In genomic region chr6:32089082-32089828, GRCh38 we compare ENCODE assay signal across 21 cellular contexts. TPM values are rescaled to one million over a fixed set of nuclear protein-coding genes. Genes with fewer than 3 reads are reported as not detected.
DNase-seq lines count a peak whose midpoint lies in the region; ATAC-seq and TF ChIP-seq lines count a peak whose summit lies in the region.
"Had no signal": no experiment of that assay in that cellular context is flagged by ENCODE, and none has a peak within 500 bp of the region (broad histone marks: within the 10 kb centered on the region; RNA-seq: fewer than 3 reads in every experiment).

No MANE protein-coding gene starts in this region.

- no peaks in the 10 kb centered on the region for H3K36me3 Mint-ChIP-seq in natural killer cell
- no peaks in the 10 kb centered on the region for H3K36me3 Mint-ChIP-seq in natural killer cell treated with Interleukin-12 subunit alpha and Interleukin-12 subunit beta and Interleukin-15 and Interleukin-18, amount 100 ng/mL, for 72 hours
- H3K36me3 Mint-ChIP-seq: IgD-negative memory B cell had no signal

- H3K4me1 Mint-ChIP-seq in natural killer cell: peaks cover 0 to 6% of the 10 kb centered on the region in 2 donors
- peaks cover 8 to 10% of the 10 kb centered on the region in 2 donors for H3K4me1 Mint-ChIP-seq in natural killer cell treated with Interleukin-12 subunit alpha and Interleukin-12 subunit beta and Interleukin-15 and Interleukin-18, amount 100 ng/mL, for 72 hours (ENCODE audit: low read depth in 2 of 2)

- H3K36me3 ChIP-seq in esophagus squamous epithelium (no peaks in the 10 kb centered on the region), sigmoid colon (no peaks in the 10 kb centered on the region), vagina (no peaks in the 10 kb centered on the region), SK-N-SH (replicated peaks in 1 of 2; ENCODE audit: control insufficient read depth in 1 of 2, insufficient read depth in 2 of 2, low read length in 1 of 2) (no peaks in the 10 kb centered on the region)
- H3K36me3 ChIP-seq: HAP-1 had no signal

- no peak for ATAC-seq in natural killer cell
- ATAC-seq in natural killer cell treated with Interleukin-12 subunit alpha and Interleukin-12 subunit beta and Interleukin-15 and Interleukin-18, amount 100 ng/mL, for 72 hours: no peak
- no peak for ATAC-seq in GM18511 (IDR thresholded peaks at IDR 0.05; ENCODE audit: unreplicated experiment)
- ATAC-seq in GM19463 (IDR thresholded peaks at IDR 0.05; ENCODE audit: unreplicated experiment): no peak

- H3K4me2 ChIP-seq in SK-N-SH: no peak overlapping the region
- H3K4me2 ChIP-seq: A549 had no signal

- TF ChIP-seq CTCF in natural killer cell (IDR thresholded peaks at IDR 0.05) (no peak), esophagus squamous epithelium (IDR thresholded peaks at IDR 0.05) (no peak), sigmoid colon (IDR thresholded peaks at IDR 0.05) (no peak), vagina (IDR thresholded peaks at IDR 0.05) (no peak), SK-N-SH (IDR thresholded peaks at IDR 0.05) (no peak)

- H2AFZ ChIP-seq in SK-N-SH (ENCODE audit: low read depth): no peak overlapping the region

- H3K79me2 ChIP-seq in SK-N-SH (ENCODE audit: insufficient read depth): no peaks in the 10 kb centered on the region

- no peak for TF ChIP-seq EP300 in sigmoid colon (IDR thresholded peaks at IDR 0.05)
- no peak for TF ChIP-seq EP300 in SK-N-SH (IDR thresholded peaks at IDR 0.05; ENCODE audit: borderline replicate concordance in 1 of 2, low read depth in 1 of 2, low read length in 1 of 2)

- POLR2A ChIA-PET in SK-N-SH (lab: Yijun Ruan, JAX): no interaction called here

- no peaks in the 10 kb centered on the region for H3F3A ChIP-seq in SK-N-SH (replicated peaks; ENCODE audit: insufficient read depth)

- peak overlapping the region; percentile 19 for H3K4me3 Mint-ChIP-seq in natural killer cell
- no peak overlapping the region for H3K4me3 Mint-ChIP-seq in natural killer cell treated with Interleukin-12 subunit alpha and Interleukin-12 subunit beta and Interleukin-15 and Interleukin-18, amount 100 ng/mL, for 72 hours
- H3K4me3 Mint-ChIP-seq: CD4-positive, alpha-beta T cell had no signal

- peaks cover 0 to 37% (median 0%) of the 10 kb centered on the region in 4 donors for H3K27me3 ChIP-seq in esophagus squamous epithelium
- peaks cover 0 to 23% (median 15%) of the 10 kb centered on the region in 3 donors for H3K27me3 ChIP-seq in sigmoid colon
- H3K27me3 ChIP-seq in vagina: no peaks in the 10 kb centered on the region
- H3K27me3 ChIP-seq in SK-N-SH (ENCODE audit: insufficient read depth): peaks cover 53% of the 10 kb centered on the region

- no peaks in the 10 kb centered on the region for H3K9me3 Mint-ChIP-seq in natural killer cell
- H3K9me3 Mint-ChIP-seq in natural killer cell treated with Interleukin-12 subunit alpha and Interleukin-12 subunit beta and Interleukin-15 and Interleukin-18, amount 100 ng/mL, for 72 hours: no peaks in the 10 kb centered on the region
- H3K9me3 Mint-ChIP-seq: CD4-positive, alpha-beta T cell; IgD-negative memory B cell had no signal

- H3K9me2 ChIP-seq in SK-N-SH: no peaks in the 10 kb centered on the region

- H3K27ac Mint-ChIP-seq in natural killer cell: no peak overlapping the region
- H3K27ac Mint-ChIP-seq in natural killer cell treated with Interleukin-12 subunit alpha and Interleukin-12 subunit beta and Interleukin-15 and Interleukin-18, amount 100 ng/mL, for 72 hours: no peak overlapping the region
- H3K27ac Mint-ChIP-seq: CD4-positive, alpha-beta T cell had no signal

- H4K20me1 ChIP-seq in SK-N-SH (ENCODE audit: insufficient read depth): no peaks in the 10 kb centered on the region

- H3K9ac ChIP-seq in SK-N-SH: no peak overlapping the region

- H3K27me3 Mint-ChIP-seq in natural killer cell (ENCODE audit: low read depth in 2 of 2): peaks cover 31 to 42% of the 10 kb centered on the region in 2 donors
- H3K27me3 Mint-ChIP-seq in natural killer cell treated with Interleukin-12 subunit alpha and Interleukin-12 subunit beta and Interleukin-15 and Interleukin-18, amount 100 ng/mL, for 72 hours: peaks cover 31 to 36% of the 10 kb centered on the region in 2 donors

- TF ChIP-seq POLR2A in esophagus squamous epithelium (IDR thresholded peaks at IDR 0.05) (no peak), sigmoid colon (IDR thresholded peaks at IDR 0.05) (no peak), vagina (IDR thresholded peaks at IDR 0.05) (no peak)

- no peak for TF ChIP-seq RAD21 in SK-N-SH (IDR thresholded peaks at IDR 0.05; ENCODE audit: low read length)

- intact Hi-C loops in natural killer cell (cut with micrococcal nuclease): no loop called here
- intact Hi-C loops in esophagus squamous epithelium (cut with DNase I): no loop called here
- intact Hi-C loops in sigmoid colon (cut with DNase I): no loop called here
- intact Hi-C loops in vagina (cut with DNase I): no loop called here

- CTCF ChIA-PET in SK-N-SH (lab: Yijun Ruan, JAX): interaction anchor here (1.0 to 1.3 kb wide), 4 partner anchors 16 to 65 kb away, joined by 4 read pairs; no protein-coding TSS in a partner anchor

- 77 to 81% methylated on average over 5 to 8 of the region's 10 CpGs for whole genome bisulfite sequencing in esophagus squamous epithelium, 2 donors
- WGBS in sigmoid colon, 2 donors: 86% methylated on average over 10 of the region's 10 CpGs
- 34% methylated on average over 9 of the region's 10 CpGs for WGBS in SK-N-SH (ENCODE audit: low lambda C conversion rate)

- DNase-seq in natural killer cell: no peak
- no peak for DNase-seq in natural killer cell treated with Interleukin-12 subunit alpha and Interleukin-12 subunit beta and Interleukin-15 and Interleukin-18, amount 100 ng/mL, for 72 hours (ENCODE audit: low spot score)
- DNase-seq in esophagus squamous epithelium (lab: John Stamatoyannopoulos, UW): no peak
- peak; percentile 57 for DNase-seq in sigmoid colon
- DNase-seq in vagina (ENCODE audit: extremely low spot score in 2 of 2): no peak
- DNase-seq in SK-N-SH: no peak
- DNase-seq: CD4-positive, alpha-beta T cell; DND-41; GDM1; MV-4-11; NCI-H1417 treated with DMSO at 0.1 percent for 48 hours; NCI-H2029; NCI-H526; OCI-M1; RPMI8226 had no signal

- peak overlapping the region in 3 of 4 donors; percentile 80 to 92 (median 83) for H3K27ac ChIP-seq in esophagus squamous epithelium
- H3K27ac ChIP-seq in sigmoid colon: peak overlapping the region in 2 of 4 donors; percentile 67 to 78
- peak overlapping the region; percentile 96 for H3K27ac ChIP-seq in vagina
- H3K27ac ChIP-seq in SK-N-SH (ENCODE audit: low read depth in 2 of 2, low read length in 1 of 2): no peak overlapping the region
- H3K27ac ChIP-seq: A549 had no signal

- H3K9me3 ChIP-seq in esophagus squamous epithelium: no peaks in the 10 kb centered on the region
- H3K9me3 ChIP-seq in sigmoid colon: no peaks in the 10 kb centered on the region
- no peaks in the 10 kb centered on the region for H3K9me3 ChIP-seq in vagina
- no peaks in the 10 kb centered on the region for H3K9me3 ChIP-seq in SK-N-SH
- H3K9me3 ChIP-seq: A549, HAP-1 had no signal

- H3K4me1 ChIP-seq in esophagus squamous epithelium (peaks cover 15 to 54% (median 27%) of the 10 kb centered on the region in 3 donors), sigmoid colon (peaks cover 0 to 41% (median 37%) of the 10 kb centered on the region in 4 donors), vagina (peaks cover 40% of the 10 kb centered on the region), SK-N-SH (ENCODE audit: control insufficient read depth in 1 of 2, insufficient read depth in 2 of 2, low read depth in 1 of 2, low read length in 1 of 2) (peaks cover 0 to 8% of the 10 kb centered on the region in 2 experiments; a peak in 2 of 4 replicates)
- H3K4me1 ChIP-seq: HAP-1 had no signal

- H3K4me3 ChIP-seq in esophagus squamous epithelium (no peak overlapping the region), sigmoid colon (no peak overlapping the region), vagina (no peak overlapping the region), SK-N-SH (ENCODE audit: low read depth in 2 of 2, low read length in 1 of 2) (no peak overlapping the region)
- H3K4me3 ChIP-seq: A549, HAP-1 had no signal

RNA-seq across cellular contexts. Expression of gene TNXB, which starts 19.9 kb away (rescaled TPM):
- total RNA-seq in natural killer cell (10 to 100 TPM; 11.7 to 15.2 (median 13.5) TPM), esophagus squamous epithelium (100 to 1,000 TPM in 1 of 4 donors, 10 to 100 TPM in 3; 10.5 to 102 (median 31.0) TPM), sigmoid colon (100 to 1,000 TPM in 3 of 4 donors, 10 to 100 TPM in 1; 66.0 to 224 (median 116) TPM), vagina (207 TPM)
- 1 to 10 TPM; 3.8 to 6.7 TPM for total RNA-seq in natural killer cell treated with Interleukin-12 subunit alpha and Interleukin-12 subunit beta and Interleukin-15 and Interleukin-18, amount 100 ng/mL, for 72 hours
- polyA plus RNA-seq in sigmoid colon (10 to 100 TPM in 1 of 3 donors, 1 to 10 TPM in 2; 1.4 to 16.4 (median 7.2) TPM), SK-N-SH (2012; rRNA removed) (0.48 and 0.55 TPM in 2 replicates)
- 0.07 and 0.13 TPM in 2 replicates for polyA plus RNA-seq in SK-N-SH (2012; cell fraction: cytosol; rRNA removed)
- 1.5 and 1.7 TPM in 2 replicates for polyA plus RNA-seq in SK-N-SH (2012; cell fraction: nucleus; rRNA removed)

RNA-seq across cellular contexts. Expression of gene ATF6B, which starts 38.8 kb away (rescaled TPM):
- total RNA-seq in natural killer cell: 100 to 1,000 TPM; 157 to 187 (median 178) TPM
- 100 to 1,000 TPM; 125 to 132 TPM for total RNA-seq in natural killer cell treated with Interleukin-12 subunit alpha and Interleukin-12 subunit beta and Interleukin-15 and Interleukin-18, amount 100 ng/mL, for 72 hours
- 10 to 100 TPM; 27.3 to 45.4 (median 30.0) TPM for total RNA-seq in esophagus squamous epithelium
- 10 to 100 TPM; 24.5 to 73.4 (median 24.8) TPM for total RNA-seq in sigmoid colon
- 10 to 100 TPM; 10.9 to 93.6 (median 14.4) TPM for polyA plus RNA-seq in sigmoid colon
- 76.6 TPM for total RNA-seq in vagina
- polyA plus RNA-seq in SK-N-SH (2012; rRNA removed): 61.3 and 73.0 TPM in 2 replicates
- polyA plus RNA-seq in SK-N-SH (2012; cell fraction: cytosol; rRNA removed): 24.6 and 34.3 TPM in 2 replicates
- 148 and 162 TPM in 2 replicates for polyA plus RNA-seq in SK-N-SH (2012; cell fraction: nucleus; rRNA removed)

RNA-seq across cellular contexts. Expression of gene FKBPL, which starts 40.8 kb away (rescaled TPM):
- total RNA-seq in natural killer cell (1 to 10 TPM; 1.8 to 3.2 (median 2.4) TPM), esophagus squamous epithelium (10 to 100 TPM in 1 of 4 donors, 1 to 10 TPM in 3; 5.9 to 16.7 (median 6.8) TPM), sigmoid colon (1 to 10 TPM; 2.1 to 5.5 (median 4.2) TPM), vagina (2.7 TPM)
- total RNA-seq in natural killer cell treated with Interleukin-12 subunit alpha and Interleukin-12 subunit beta and Interleukin-15 and Interleukin-18, amount 100 ng/mL, for 72 hours: 1 to 10 TPM; 5.5 to 6.0 TPM
- polyA plus RNA-seq in sigmoid colon (10 to 100 TPM in 1 of 3 donors, 1 to 10 TPM in 2; 4.9 to 10.4 (median 6.0) TPM), SK-N-SH (2012; rRNA removed) (2.7 and 3.5 TPM in 2 replicates)
- polyA plus RNA-seq in SK-N-SH (2012; cell fraction: cytosol; rRNA removed): 2.4 and 2.6 TPM in 2 replicates
- polyA plus RNA-seq in SK-N-SH (2012; cell fraction: nucleus; rRNA removed): 2.9 and 3.3 TPM in 2 replicates

RNA-seq across cellular contexts. Expression of gene CYP21A2, which starts 51.0 kb away (rescaled TPM):
- under 1 TPM in 2 of 3 donors, not detected in 1; 0.28 to 0.43 TPM for total RNA-seq in natural killer cell
- total RNA-seq in natural killer cell treated with Interleukin-12 subunit alpha and Interleukin-12 subunit beta and Interleukin-15 and Interleukin-18, amount 100 ng/mL, for 72 hours: 1 to 10 TPM in 1 of 2 donors, not detected in 1; 1.3 TPM
- total RNA-seq in esophagus squamous epithelium: under 1 TPM in 1 of 4 donors, not detected in 3; 0.22 TPM
- total RNA-seq in sigmoid colon: 1 to 10 TPM; 1.1 to 4.9 (median 3.2) TPM
- polyA plus RNA-seq in sigmoid colon: 1 to 10 TPM in 1 of 3 donors, under 1 TPM in 1, not detected in 1; 0.57 to 1.2 TPM
- total RNA-seq in vagina: 9.3 TPM
- 0.03 TPM in 1 of 2 replicates, not detected in the other for polyA plus RNA-seq in SK-N-SH (2012; rRNA removed)
- polyA plus RNA-seq in SK-N-SH (2012; cell fraction: cytosol; rRNA removed): not detected in 2 replicates
- polyA plus RNA-seq in SK-N-SH (2012; cell fraction: nucleus; rRNA removed): 0.15 and 0.18 TPM in 2 replicates
- total RNA-seq: SK-MEL-5 had no signal
- polyA plus RNA-seq: A549, IgD-negative memory B cell had no signal

Comparison
In these comparisons a context has a peak if more than half of its experiments do, and no peak if none do; other contexts are left out.
1. H3K27ac ChIP-seq: peak in esophagus squamous epithelium (3 of 4) and vagina (single experiment); none in SK-N-SH (0 of 2).